ENCODE assay signal across 9 cellular contexts in genomic region chr4:121978169-121978516, GRCh38. TPM values are rescaled to one million over a fixed set of nuclear protein-coding genes. Genes with fewer than 3 reads are reported as not detected.
DNase-seq lines count a peak whose midpoint lies in the region; ATAC-seq and FAIRE-seq lines count a peak whose summit lies in the region.
"Had no signal": no experiment of that assay in that cellular context is flagged by ENCODE, and none has a peak within 500 bp of the region (broad histone marks: within the 10 kb centered on the region; RNA-seq: fewer than 3 reads in every experiment).

No MANE protein-coding gene starts in this region.

- no peaks in the 10 kb centered on the region for H3K36me3 ChIP-seq in small intestine (ENCODE audit: control insufficient read depth in 2 of 2, insufficient read depth in 2 of 2, low read length in 2 of 2)

- no peak overlapping the region for H3K4me3 ChIP-seq in small intestine (ENCODE audit: low read depth in 1 of 2, low read length in 2 of 2)

- peaks cover 0 to 3% of the 10 kb centered on the region in 2 donors for H3K27me3 ChIP-seq in small intestine (ENCODE audit: control insufficient read depth in 2 of 2, insufficient read depth in 2 of 2, low read length in 2 of 2)

- 73 to 89% (median 76%) methylated on average over 2 of the region's 2 CpGs for WGBS in small intestine, 3 donors

- no peaks in the 10 kb centered on the region for H3K9me3 ChIP-seq in small intestine (ENCODE audit: control insufficient read depth, low read depth)

- peak; percentile 5 for DNase-seq in small intestine
- no peak for DNase-seq in AML-193 (lab: John Stamatoyannopoulos, UW)
- no peak for DNase-seq in 8988T
- DNase-seq in amygdala (lab: John Stamatoyannopoulos, UW), result no peak
- DNase-seq: NCI-H748 treated with DMSO at 0.1 percent for 48 hours had no signal

- no peak overlapping the region for H3K27ac ChIP-seq in small intestine (ENCODE audit: low read depth in 1 of 2, low read length in 1 of 2)

- ATAC-seq in GM19328 (IDR thresholded peaks at IDR 0.05; ENCODE audit: unreplicated experiment), result peak; percentile 40
- ATAC-seq in HG02623 (IDR thresholded peaks at IDR 0.05; ENCODE audit: unreplicated experiment), result peak; percentile 38
- ATAC-seq in HG03439 (IDR thresholded peaks at IDR 0.05; ENCODE audit: unreplicated experiment), result peak; percentile 39

- FAIRE-seq in small intestine (lab: Jason Lieb, UNC), result no peak
- FAIRE-seq: H1 had no signal

- H3K4me1 ChIP-seq in small intestine (ENCODE audit: control insufficient read depth in 2 of 2, insufficient read depth in 1 of 2, low read depth in 1 of 2, low read length in 1 of 2), result no peaks in the 10 kb centered on the region

RNA-seq across cellular contexts. Expression of gene TRPC3, which starts 26.3 kb away (rescaled TPM):
- under 1 TPM in 2 of 3 donors, not detected in 1; 0.09 to 0.22 TPM for polyA plus RNA-seq in small intestine
